20 cellular contexts compared by ENCODE assay signal in genomic region chr15:78685157-78685830, GRCh38. TPM values are rescaled to one million over a fixed set of nuclear protein-coding genes. Genes with fewer than 3 reads are reported as not detected.
DNase-seq lines count a peak whose midpoint lies in the region; ATAC-seq and TF ChIP-seq lines count a peak whose summit lies in the region.
"Had no signal": no experiment of that assay in that cellular context is flagged by ENCODE, and none has a peak within 500 bp of the region (broad histone marks: within the 10 kb centered on the region; RNA-seq: fewer than 3 reads in every experiment).

No MANE protein-coding gene starts in this region.

- no peaks in the 10 kb centered on the region for H3K36me3 Mint-ChIP-seq in CD8-positive, alpha-beta T cell
- no peaks in the 10 kb centered on the region for H3K36me3 Mint-ChIP-seq in nephron (ENCODE audit: low read depth)
- H3K36me3 Mint-ChIP-seq: activated naive CD8-positive, alpha-beta T cell had no signal

- H3K9ac ChIP-seq in Karpas-422 (ENCODE audit: low read length) (no peak overlapping the region), SK-N-SH (no peak overlapping the region)

- no peak overlapping the region for H3K27ac ChIP-seq in CD8-positive, alpha-beta T cell (ENCODE audit: low read depth, low read length)
- H3K27ac ChIP-seq in Karpas-422 (ENCODE audit: low read length) (no peak overlapping the region), SK-N-SH (ENCODE audit: low read depth in 2 of 2, low read length in 1 of 2) (peak overlapping the region in 1 of 2 experiments; percentile 93; a peak in 2 of 4 replicates)
- H3K27ac ChIP-seq: ovary, vagina had no signal

- POLR2A ChIA-PET in CD8-positive, alpha-beta T cell (lab: Charles Lee): no interaction called here
- POLR2A ChIA-PET in SK-N-SH (lab: Yijun Ruan, JAX): interaction anchor here (1.2 to 8.0 kb wide), 5 partner anchors 10 to 66 kb away, joined by 3 to 279 read pairs (median 11); partner anchors contain the start of gene CHRNB4

- H3K36me3 ChIP-seq in CD8-positive, alpha-beta T cell (ENCODE audit: insufficient read depth, low read length): no peaks in the 10 kb centered on the region
- H3K36me3 ChIP-seq in Karpas-422 (ENCODE audit: insufficient read depth, low read length) (no peaks in the 10 kb centered on the region), SK-N-SH (replicated peaks in 1 of 2; ENCODE audit: control insufficient read depth in 1 of 2, insufficient read depth in 2 of 2, low read length in 1 of 2) (no peaks in the 10 kb centered on the region)
- H3K36me3 ChIP-seq: ovary, vagina had no signal

- H3K27ac Mint-ChIP-seq in CD8-positive, alpha-beta T cell: peak overlapping the region; percentile 24
- peak overlapping the region; percentile 89 to 99 (median 95) for H3K27ac Mint-ChIP-seq in nephron
- H3K27ac Mint-ChIP-seq: activated naive CD8-positive, alpha-beta T cell; activated T-cell treated with anti-CD3 and anti-CD28 coated beads, Interleukin-2, amount 50 U/mL, for 24 hours had no signal

- TF ChIP-seq RAD21 in SK-N-SH (IDR thresholded peaks at IDR 0.05; ENCODE audit: low read length): no peak

- H3K27me3 ChIP-seq in CD8-positive, alpha-beta T cell (ENCODE audit: insufficient read depth, low read length): no peaks in the 10 kb centered on the region
- H3K27me3 ChIP-seq in Karpas-422 (ENCODE audit: low read length) (no peaks in the 10 kb centered on the region), SK-N-SH (ENCODE audit: insufficient read depth) (peaks cover 6% of the 10 kb centered on the region; the same call in 1 of the 2 replicates)
- H3K27me3 ChIP-seq: ovary, vagina had no signal

- H4K20me1 ChIP-seq in Karpas-422 (ENCODE audit: insufficient read depth, low read depth, low read length) (no peaks in the 10 kb centered on the region), SK-N-SH (ENCODE audit: insufficient read depth) (no peaks in the 10 kb centered on the region)

- no peaks in the 10 kb centered on the region for H3K9me3 ChIP-seq in CD8-positive, alpha-beta T cell (ENCODE audit: low read length)
- H3K9me3 ChIP-seq in Karpas-422 (ENCODE audit: low read length) (no peaks in the 10 kb centered on the region), SK-N-SH (no peaks in the 10 kb centered on the region)
- H3K9me3 ChIP-seq: ovary, vagina had no signal

- H3K9me3 Mint-ChIP-seq in CD8-positive, alpha-beta T cell: no peaks in the 10 kb centered on the region
- H3K9me3 Mint-ChIP-seq in nephron: no peaks in the 10 kb centered on the region
- H3K9me3 Mint-ChIP-seq: activated T-cell treated with anti-CD3 and anti-CD28 coated beads, Interleukin-2, amount 50 U/mL, for 24 hours had no signal

- no peak overlapping the region for H3K4me3 ChIP-seq in CD8-positive, alpha-beta T cell (ENCODE audit: low read depth, low read length)
- no peak overlapping the region; the same call in 1 of the 2 replicates for H3K4me3 ChIP-seq in Karpas-422 (ENCODE audit: low read length)
- H3K4me3 ChIP-seq in SK-N-SH (ENCODE audit: low read depth in 2 of 2, low read length in 1 of 2): no peak overlapping the region
- H3K4me3 ChIP-seq: ovary, vagina had no signal

- no peak for ATAC-seq in CD8-positive, alpha-beta T cell
- ATAC-seq in HG03571 (IDR thresholded peaks at IDR 0.05; ENCODE audit: unreplicated experiment): no peak
- ATAC-seq: stimulated activated naive CD8-positive, alpha-beta T cell treated with anti-CD3 and anti-CD28 coated beads, Interleukin-15, Interleukin-2, amounts not matched to agents 100 U/mL and 50 U/mL, for 24 hours had no signal

- H3K79me2 ChIP-seq in Karpas-422 (ENCODE audit: low read length): no peaks in the 10 kb centered on the region
- no peaks in the 10 kb centered on the region for H3K79me2 ChIP-seq in SK-N-SH (ENCODE audit: insufficient read depth)

- H3K27me3 Mint-ChIP-seq in CD8-positive, alpha-beta T cell (ENCODE audit: low read depth): no peaks in the 10 kb centered on the region
- peaks cover 4% of the 10 kb centered on the region for H3K27me3 Mint-ChIP-seq in nephron (ENCODE audit: low read depth)

- 31% methylated on average over 6 of the region's 6 CpGs for WGBS in SK-N-SH (ENCODE audit: low lambda C conversion rate)

- H3F3A ChIP-seq in SK-N-SH (replicated peaks; ENCODE audit: insufficient read depth): no peaks in the 10 kb centered on the region

- intact Hi-C loops in CD8-positive, alpha-beta T cell (cut with DNase I, micrococcal nuclease): no loop called here

- H2AFZ ChIP-seq in Karpas-422 (ENCODE audit: low read length) (0 out of 2 replicates have a peak overlapping the region, but pooled peaks have one; percentile 26), SK-N-SH (ENCODE audit: low read depth) (no peak overlapping the region)

- TF ChIP-seq EP300 in SK-N-SH (IDR thresholded peaks at IDR 0.05; ENCODE audit: borderline replicate concordance in 1 of 2, low read depth in 1 of 2, low read length in 1 of 2): peak in 1 of 2 experiments; percentile 65; a peak in 1 of 4 replicates

- no peak overlapping the region for H3K4me3 Mint-ChIP-seq in CD8-positive, alpha-beta T cell
- H3K4me3 Mint-ChIP-seq in nephron: peak overlapping the region; percentile 29 to 61 (median 52)
- H3K4me3 Mint-ChIP-seq: activated naive CD8-positive, alpha-beta T cell; activated T-cell treated with anti-CD3 and anti-CD28 coated beads, Interleukin-2, amount 50 U/mL, for 24 hours had no signal

- peaks cover 5% of the 10 kb centered on the region for H3K4me1 Mint-ChIP-seq in CD8-positive, alpha-beta T cell (ENCODE audit: low read depth)
- H3K4me1 Mint-ChIP-seq in nephron: peaks cover 56% of the 10 kb centered on the region

- DNase-seq in CD8-positive, alpha-beta T cell: no peak
- DNase-seq in Karpas-422 (peak; percentile 62), SK-N-SH (peak; percentile 32), superior temporal gyrus (ENCODE audit: extremely low spot score) (no peak), NCI-H345 (lab: John Stamatoyannopoulos, UW) (no peak), GM19240 (ENCODE audit: insufficient read length, low spot score) (no peak)
- DNase-seq: activated CD4-positive, alpha-beta T cell treated with anti-CD3 and anti-CD28 coated beads for 4 hours; activated T-cell treated with anti-CD3 and anti-CD28 coated beads, Interleukin-2, amount 50 U/mL, for 24 hours; effector CD8-positive, alpha-beta T cell; hippocampal formation; NCI-H187 treated with DMSO at 0.1 percent for 48 hours; ovary; SIG-M5; stimulated activated naive CD8-positive, alpha-beta T cell treated with anti-CD3 and anti-CD28 coated beads, Interleukin-15, Interleukin-2, amounts not matched to agents 100 U/mL and 50 U/mL, for 24 hours had no signal

- peak overlapping the region; percentile 14 for H3K4me2 ChIP-seq in Karpas-422 (ENCODE audit: low read depth, low read length, poor library complexity, severe bottlenecking)
- no peak overlapping the region for H3K4me2 ChIP-seq in SK-N-SH

- TF ChIP-seq CTCF in CD8-positive, alpha-beta T cell (IDR thresholded peaks at IDR 0.05): no peak
- TF ChIP-seq CTCF in SK-N-SH (IDR thresholded peaks at IDR 0.05) (no peak), nephron (IDR thresholded peaks at IDR 0.05; ENCODE audit: unreplicated experiment in 3 of 3) (no peak)

- H3K9me2 ChIP-seq in Karpas-422 (replicated peaks; ENCODE audit: insufficient read depth, low read length) (no peaks in the 10 kb centered on the region), SK-N-SH (no peaks in the 10 kb centered on the region)

- CTCF ChIA-PET in CD8-positive, alpha-beta T cell (lab: Charles Lee): interaction anchor here (1.5 kb wide), 1 partner anchor 50 kb away, joined by 3 read pairs; no protein-coding TSS in a partner anchor
- CTCF ChIA-PET in SK-N-SH (lab: Yijun Ruan, JAX): interaction anchor here (1.0 to 7.8 kb wide), 8 partner anchors 13 to 66 kb away, joined by 3 to 49 read pairs (median 8); partner anchors contain the start of genes CHRNA3 and CHRNB4

- H3K4me1 ChIP-seq in CD8-positive, alpha-beta T cell (ENCODE audit: insufficient read depth, low read length): no peaks in the 10 kb centered on the region
- H3K4me1 ChIP-seq in Karpas-422 (ENCODE audit: low read length): peaks cover 12% of the 10 kb centered on the region
- H3K4me1 ChIP-seq in SK-N-SH (ENCODE audit: control insufficient read depth in 1 of 2, insufficient read depth in 2 of 2, low read depth in 1 of 2, low read length in 1 of 2): peaks cover 0 to 54% of the 10 kb centered on the region in 2 experiments; a peak in 2 of 4 replicates

TF ChIP-seq in SK-N-SH, 30 proteins besides CTCF, POLR2A, EP300 and RAD21:
- no peak for TF ChIP-seq YY1 (IDR thresholded peaks at IDR 0.05; ENCODE audit: low read depth)
- TF ChIP-seq TEAD4 (IDR thresholded peaks at IDR 0.05; ENCODE audit: borderline replicate concordance, insufficient read depth): no peak
- no peak for TF ChIP-seq TAF1 (IDR thresholded peaks at IDR 0.05; ENCODE audit: borderline replicate concordance, low read depth, low read length)
- no peak for TF ChIP-seq TCF12 (IDR thresholded peaks at IDR 0.05)
- no peak for TF ChIP-seq NFIC (IDR thresholded peaks at IDR 0.05; ENCODE audit: borderline replicate concordance)
- TF ChIP-seq GABPA (IDR thresholded peaks at IDR 0.05; ENCODE audit: low read depth): no peak
- TF ChIP-seq RFX5 (IDR thresholded peaks at IDR 0.05; ENCODE audit: low read length): no peak
- no peak for TF ChIP-seq USF2 (IDR thresholded peaks at IDR 0.05; ENCODE audit: borderline replicate concordance, low read depth, low read length)
- no peak for TF ChIP-seq GATA2 (CRISPR knock-in tag; IDR thresholded peaks at IDR 0.05)
- TF ChIP-seq ELF1 (IDR thresholded peaks at IDR 0.05): no peak
- TF ChIP-seq POLR2AphosphoS5 (IDR thresholded peaks at IDR 0.05; ENCODE audit: low read depth, low read length): no peak
- TF ChIP-seq RCOR1 (IDR thresholded peaks at IDR 0.05; ENCODE audit: low read length): no peak
- TF ChIP-seq NRF1 (IDR thresholded peaks at IDR 0.05; ENCODE audit: low read depth, low read length): no peak
- TF ChIP-seq JUND (IDR thresholded peaks at IDR 0.05): no peak
- no peak for TF ChIP-seq FOXJ3 (CRISPR knock-in tag; IDR thresholded peaks at IDR 0.05)

RNA-seq across cellular contexts. Expression of gene CHRNB4, which starts 44.3 kb away (rescaled TPM):
- total RNA-seq in CD8-positive, alpha-beta T cell: not detected
- not detected in 2 replicates for total RNA-seq in Karpas-422 (2014; rRNA removed; shearing (Covaris generic); ENCODE audit: low replicate concordance)
- polyA plus RNA-seq in SK-N-SH (2012; rRNA removed): 0.30 and 0.55 TPM in 2 replicates
- 0.37 and 0.84 TPM in 2 replicates for polyA plus RNA-seq in SK-N-SH (2012; cell fraction: cytosol; rRNA removed)
- 0.51 and 0.65 TPM in 2 replicates for polyA plus RNA-seq in SK-N-SH (2012; cell fraction: nucleus; rRNA removed)
- total RNA-seq: Calu3, mucosa of gallbladder had no signal

Comparison
In these comparisons a context has a peak if more than half of its experiments do, and no peak if none do; other contexts are left out.
1. DNase-seq: peak in Karpas-422 (single experiment) and SK-N-SH (single experiment); none in CD8-positive, alpha-beta T cell (0 of 7), superior temporal gyrus (single experiment), NCI-H345 (single experiment) and GM19240 (single experiment).